Comparison of ENCODE assay signal across 23 cellular contexts in the genomic region with DNA sequence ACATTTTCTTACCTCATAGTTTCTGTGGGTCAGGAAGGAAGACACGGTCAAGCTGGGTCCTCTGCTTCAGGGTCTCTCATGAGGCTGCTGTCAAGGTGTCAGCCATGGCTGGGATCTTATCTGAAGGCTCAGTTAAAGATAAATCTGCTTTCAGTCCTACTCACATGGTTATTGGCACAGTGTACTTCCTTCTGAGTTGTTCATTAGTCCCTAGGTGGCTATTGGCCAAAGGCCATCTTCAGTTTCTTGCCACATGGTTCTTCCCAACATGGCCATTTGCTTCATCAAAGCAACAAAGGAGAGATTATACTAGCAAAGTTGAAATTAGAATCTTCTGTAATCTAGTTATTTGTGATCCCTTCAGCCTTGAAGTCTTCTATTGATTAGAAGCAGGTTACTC. TPM values are rescaled to one million over a fixed set of nuclear protein-coding genes. Genes with fewer than 3 reads are reported as not detected.
DNase-seq lines count a peak whose midpoint lies in the region; FAIRE-seq and TF ChIP-seq lines count a peak whose summit lies in the region.
"Had no signal": no experiment of that assay in that cellular context is flagged by ENCODE, and none has a peak within 500 bp of the region (broad histone marks: within the 10 kb centered on the region; RNA-seq: fewer than 3 reads in every experiment).

No MANE protein-coding gene starts in this region.

- no peaks in the 10 kb centered on the region for H3K36me3 ChIP-seq in WERI-Rb-1
- no peaks in the 10 kb centered on the region for H3K36me3 ChIP-seq in testis (ENCODE audit: low read depth, missing control alignments)
- H3K36me3 ChIP-seq: SJCRH30 had no signal

- no peaks in the 10 kb centered on the region for H3K27me3 ChIP-seq in WERI-Rb-1 (ENCODE audit: insufficient read depth, low read depth, severe bottlenecking)
- H3K27me3 ChIP-seq in testis: no peaks in the 10 kb centered on the region
- H3K27me3 ChIP-seq: BLaER1, SJCRH30 had no signal

- intact Hi-C loops in testis (cut with DNase I; ENCODE audit: low total_unique reads): no loop called here

- H3K4me1 ChIP-seq in testis: no peaks in the 10 kb centered on the region
- H3K4me1 ChIP-seq: BLaER1 had no signal

- H3K4me3 ChIP-seq in WERI-Rb-1 (ENCODE audit: low read depth, low read length) (no peak overlapping the region), fibroblast of mammary gland (ENCODE audit: control insufficient read depth, low read depth, low read length) (no peak overlapping the region), testis (no peak overlapping the region)
- H3K4me3 ChIP-seq: BLaER1, K562, PC-9, SJCRH30 had no signal

- H3K27ac ChIP-seq in WERI-Rb-1 (peak overlapping the region; percentile 30), testis (no peak overlapping the region)
- H3K27ac ChIP-seq: BLaER1, PC-9, SJCRH30 had no signal

- FAIRE-seq in GM12892 (lab: Jason Lieb, UNC): no peak
- FAIRE-seq: GM12891, GM19239, HTR-8/SVneo, K562 had no signal

- H3K9me3 ChIP-seq in WERI-Rb-1 (ENCODE audit: severe bottlenecking) (no peaks in the 10 kb centered on the region), testis (no peaks in the 10 kb centered on the region)
- H3K9me3 ChIP-seq: BLaER1, SJCRH30 had no signal

- WGBS in testis, 2 donors: 96 to 100% methylated on average over 1 of the region's 1 CpG

- no peak for TF ChIP-seq POLR2A in GM12892 (IDR thresholded peaks at IDR 0.05; ENCODE audit: low read depth, low read length)
- no peak for TF ChIP-seq POLR2A in testis (IDR thresholded peaks at IDR 0.05)

- DNase-seq in NCI-H82 (lab: John Stamatoyannopoulos, UW) (peak; percentile 29), NCI-H82 treated with DMSO at 0.1 percent for 48 hours (lab: John Stamatoyannopoulos, UW; ENCODE audit: unreplicated experiment) (no peak), WERI-Rb-1 (peak; percentile 12), fibroblast of mammary gland (ENCODE audit: low read depth) (peak; percentile 17), renal cortical epithelial cell (ENCODE audit: low read depth) (peak; percentile 2), GM12892 (ENCODE audit: insufficient read length) (no peak), testis (no peak), NCI-H510A treated with DMSO at 0.1 percent for 48 hours (lab: John Stamatoyannopoulos, UW) (no peak)
- DNase-seq: CD4-positive, CD25-positive, alpha-beta regulatory T cell; DMS79 treated with DMSO at 0.1 percent for 48 hours; GF-D8; NCI-H1417 treated with DMSO at 0.1 percent for 48 hours; NCI-H1694 treated with DMSO at 0.1 percent for 48 hours; NCI-H2081; NCI-H2227 treated with DMSO at 0.1 percent for 48 hours; NCI-H510A; PC-9; SJCRH30 had no signal

- no peak for TF ChIP-seq CTCF in WERI-Rb-1 (IDR thresholded peaks at IDR 0.05; ENCODE audit: low read depth, low read length)
- TF ChIP-seq CTCF in fibroblast of mammary gland (conservative IDR thresholded peaks at IDR 0.05; ENCODE audit: control insufficient read depth, insufficient read depth, low read depth, low read length): no peak
- no peak for TF ChIP-seq CTCF in testis (IDR thresholded peaks at IDR 0.05)

RNA-seq across cellular contexts. Expression of gene TDRD7, which starts 25.3 kb away (rescaled TPM):
- total RNA-seq in renal cortical epithelial cell (17.1 and 17.2 TPM in 2 replicates), testis (10 to 100 TPM; 31.2 to 32.2 TPM)
- polyA plus RNA-seq in GM12892 (2012; ENCODE audit: missing spikeins): 13.9 TPM
- 85.8 TPM for polyA plus RNA-seq in testis (ENCODE audit: insufficient read depth, low read depth, low replicate concordance)

Comparison
In these comparisons a context has a peak if more than half of its experiments do, and no peak if none do; other contexts are left out.
1. DNase-seq: peak in NCI-H82 (single experiment), WERI-Rb-1 (single experiment), fibroblast of mammary gland (single experiment) and renal cortical epithelial cell (single experiment); none in NCI-H82 treated with DMSO at 0.1 percent for 48 hours (single experiment), GM12892 (single experiment), testis (single experiment) and NCI-H510A treated with DMSO at 0.1 percent for 48 hours (single experiment).